1 cellular context compared by ENCODE assay signal in the genomic region with DNA sequence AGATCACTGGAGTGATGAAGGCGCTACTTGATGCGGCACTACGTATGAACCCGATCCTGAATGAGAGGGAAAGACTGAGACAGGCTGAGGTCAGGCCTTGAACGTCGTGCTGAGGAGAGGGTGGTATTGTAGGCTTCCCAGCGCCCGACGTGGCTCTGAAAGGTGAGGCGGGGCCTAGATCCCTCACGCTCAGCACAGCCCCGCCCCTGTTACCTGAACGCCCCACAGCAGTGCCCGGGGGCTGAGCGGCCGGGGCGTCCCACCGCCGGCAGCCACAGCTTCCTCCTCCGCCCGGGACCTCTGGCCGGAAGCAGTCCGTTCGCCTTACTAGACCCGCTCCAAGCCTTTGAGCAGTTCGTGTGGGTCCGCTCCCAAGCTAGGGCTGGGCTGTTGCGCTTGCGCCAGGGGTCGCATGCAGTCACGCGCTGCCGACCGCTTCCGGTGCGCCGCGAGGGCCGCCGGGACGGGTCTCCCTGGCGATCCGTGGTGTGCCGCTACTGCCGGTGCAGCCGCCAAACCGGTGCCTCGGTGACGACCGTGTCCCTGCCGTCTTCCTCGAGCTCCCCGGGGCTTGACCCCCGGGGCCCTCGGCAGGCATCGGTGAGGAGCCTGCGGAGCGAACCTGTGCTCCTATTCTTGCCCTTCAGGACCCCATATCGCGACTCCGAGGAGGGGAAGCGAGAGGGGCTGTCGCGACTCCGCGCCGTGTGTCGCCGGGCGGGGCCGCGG.
TF ChIP-seq lines count a peak whose summit lies in the region.

A gene with protein sequence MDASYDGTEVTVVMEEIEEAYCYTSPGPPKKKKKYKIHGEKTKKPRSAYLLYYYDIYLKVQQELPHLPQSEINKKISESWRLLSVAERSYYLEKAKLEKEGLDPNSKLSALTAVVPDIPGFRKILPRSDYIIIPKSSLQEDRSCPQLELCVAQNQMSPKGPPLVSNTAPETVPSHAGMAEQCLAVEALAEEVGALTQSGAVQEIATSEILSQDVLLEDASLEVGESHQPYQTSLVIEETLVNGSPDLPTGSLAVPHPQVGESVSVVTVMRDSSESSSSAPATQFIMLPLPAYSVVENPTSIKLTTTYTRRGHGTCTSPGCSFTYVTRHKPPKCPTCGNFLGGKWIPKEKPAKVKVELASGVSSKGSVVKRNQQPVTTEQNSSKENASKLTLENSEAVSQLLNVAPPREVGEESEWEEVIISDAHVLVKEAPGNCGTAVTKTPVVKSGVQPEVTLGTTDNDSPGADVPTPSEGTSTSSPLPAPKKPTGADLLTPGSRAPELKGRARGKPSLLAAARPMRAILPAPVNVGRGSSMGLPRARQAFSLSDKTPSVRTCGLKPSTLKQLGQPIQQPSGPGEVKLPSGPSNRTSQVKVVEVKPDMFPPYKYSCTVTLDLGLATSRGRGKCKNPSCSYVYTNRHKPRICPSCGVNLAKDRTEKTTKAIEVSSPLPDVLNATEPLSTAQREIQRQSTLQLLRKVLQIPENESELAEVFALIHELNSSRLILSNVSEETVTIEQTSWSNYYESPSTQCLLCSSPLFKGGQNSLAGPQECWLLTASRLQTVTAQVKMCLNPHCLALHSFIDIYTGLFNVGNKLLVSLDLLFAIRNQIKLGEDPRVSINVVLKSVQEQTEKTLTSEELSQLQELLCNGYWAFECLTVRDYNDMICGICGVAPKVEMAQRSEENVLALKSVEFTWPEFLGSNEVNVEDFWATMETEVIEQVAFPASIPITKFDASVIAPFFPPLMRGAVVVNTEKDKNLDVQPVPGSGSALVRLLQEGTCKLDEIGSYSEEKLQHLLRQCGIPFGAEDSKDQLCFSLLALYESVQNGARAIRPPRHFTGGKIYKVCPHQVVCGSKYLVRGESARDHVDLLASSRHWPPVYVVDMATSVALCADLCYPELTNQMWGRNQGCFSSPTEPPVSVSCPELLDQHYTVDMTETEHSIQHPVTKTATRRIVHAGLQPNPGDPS (N-terminal part only) (plus strand): TSS at position 479 of the 729 bp plus-strand sequence. CDS start 4,114 bp downstream, outside the sequence.
A gene (minus strand): TSS at position 394 of the 729 bp plus-strand sequence. CDS start 4,306 bp downstream, outside the sequence.

TF ChIP-seq in H1, 55 proteins besides CTCF, POLR2A, EP300 and RAD21 (continues in another document):
- TF ChIP-seq, protein P1, sequence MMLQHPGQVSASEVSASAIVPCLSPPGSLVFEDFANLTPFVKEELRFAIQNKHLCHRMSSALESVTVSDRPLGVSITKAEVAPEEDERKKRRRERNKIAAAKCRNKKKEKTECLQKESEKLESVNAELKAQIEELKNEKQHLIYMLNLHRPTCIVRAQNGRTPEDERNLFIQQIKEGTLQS (IDR thresholded peaks at IDR 0.05; ENCODE audit: insufficient read depth, low read depth, low read length): peak; percentile 80
- TF ChIP-seq SP2 (IDR thresholded peaks at IDR 0.05; ENCODE audit: low read length) (no peak), MAFK (IDR thresholded peaks at IDR 0.05; ENCODE audit: low read depth, low read length) (no peak), TAF1 (IDR thresholded peaks at IDR 0.05; ENCODE audit: low read depth, low read length) (peak; percentile 87), PHF8 (conservative IDR thresholded peaks at IDR 0.05; ENCODE audit: low read depth, low read length) (peak; percentile 96), KDM5A (IDR thresholded peaks at IDR 0.05; ENCODE audit: low read length) (peak; percentile 30; the same call in 1 of the 2 replicates), SAP30 (IDR thresholded peaks at IDR 0.05; ENCODE audit: insufficient read depth, insufficient replicate concordance, low read length) (peak; percentile 60), EGR1 (IDR thresholded peaks at IDR 0.05; ENCODE audit: borderline replicate concordance, low read depth, low read length) (no peak), GTF2F1 (IDR thresholded peaks at IDR 0.05; ENCODE audit: borderline replicate concordance, low read depth, low read length) (0 out of 2 replicates have a peak, but pooled peaks have one; percentile 29), EZH2 (IDR thresholded peaks at IDR 0.05; ENCODE audit: low read depth, low read length, severe bottlenecking) (no peak), SUZ12 (IDR thresholded peaks at IDR 0.05; ENCODE audit: low read length) (no peak), TBP (IDR thresholded peaks at IDR 0.05; ENCODE audit: low read depth, low read length) (peak; percentile 77), NANOG (IDR thresholded peaks at IDR 0.05; ENCODE audit: insufficient read depth, low read depth, low read length, poor library complexity, severe bottlenecking) (no peak), CHD1 (IDR thresholded peaks at IDR 0.05; ENCODE audit: low read depth, low read length) (no peak), CEBPB (IDR thresholded peaks at IDR 0.05; ENCODE audit: low read depth, low read length) (no peak), RBBP5 (IDR thresholded peaks at IDR 0.05; ENCODE audit: borderline replicate concordance, low read depth, low read length) (peak; percentile 71; the same call in 1 of the 2 replicates), GABPA (IDR thresholded peaks at IDR 0.05; ENCODE audit: borderline replicate concordance, insufficient read depth, low read length) (peak; percentile 97), JUND (IDR thresholded peaks at IDR 0.05; ENCODE audit: low read length) (no peak), TCF12 (IDR thresholded peaks at IDR 0.05; ENCODE audit: low read depth, low read length) (no peak), SRF (IDR thresholded peaks at IDR 0.05; ENCODE audit: low read depth, low read length) (no peak; the same call in 1 of the 2 replicates), HDAC2 (IDR thresholded peaks at IDR 0.05; ENCODE audit: borderline replicate concordance in 1 of 2, low read depth in 2 of 2, low read length in 2 of 2) (no peak), CREB1 (IDR thresholded peaks at IDR 0.05) (peak; percentile 95), SP1 (IDR thresholded peaks at IDR 0.05; ENCODE audit: low read depth, low read length) (no peak), CTBP2 (IDR thresholded peaks at IDR 0.05; ENCODE audit: borderline replicate concordance, insufficient read depth, insufficient read length, low read length) (no peak), CBX8 (IDR thresholded peaks at IDR 0.05; ENCODE audit: borderline replicate concordance, low read depth, low read length) (no peak), CBX5 (IDR thresholded peaks at IDR 0.05; ENCODE audit: low read depth, low read length) (no peak), YY1 (IDR thresholded peaks at IDR 0.05; ENCODE audit: low read depth, low read length) (no peak), RXRA (IDR thresholded peaks at IDR 0.05; ENCODE audit: insufficient read depth, low read depth, low read length) (no peak), SIRT6 (IDR thresholded peaks at IDR 0.05; ENCODE audit: low read length) (no peak), RFX5 (IDR thresholded peaks at IDR 0.05; ENCODE audit: borderline replicate concordance, low read depth, low read length) (no peak), KDM4A (IDR thresholded peaks at IDR 0.05; ENCODE audit: low read depth, low read length, severe bottlenecking) (peak; percentile 75), POLR2AphosphoS5 (IDR thresholded peaks at IDR 0.05; ENCODE audit: low read depth, low read length) (no peak; the same call in 1 of the 2 replicates), FOSL1 (IDR thresholded peaks at IDR 0.05; ENCODE audit: insufficient read depth, low read depth, low read length) (no peak), JUN (IDR thresholded peaks at IDR 0.05; ENCODE audit: low read depth, low read length) (no peak), RNF2 (IDR thresholded peaks at IDR 0.05; ENCODE audit: borderline replicate concordance, low read depth, low read length, missing control alignments, poor library complexity, severe bottlenecking) (no peak), SP4 (IDR thresholded peaks at IDR 0.05; ENCODE audit: low read length) (peak; percentile 75), ZNF274 (IDR thresholded peaks at IDR 0.05; ENCODE audit: borderline replicate concordance, extremely low read depth, low read length) (no peak), BCL11A (IDR thresholded peaks at IDR 0.05; ENCODE audit: low read depth in 2 of 2, low read length in 2 of 2) (no peak), BACH1 (IDR thresholded peaks at IDR 0.05; ENCODE audit: low read length) (peak; percentile 99), KDM1A (IDR thresholded peaks at IDR 0.05; ENCODE audit: borderline replicate concordance, low read length) (no peak), SIX5 (IDR thresholded peaks at IDR 0.05; ENCODE audit: low read depth, low read length) (no peak), ASH2L (IDR thresholded peaks at IDR 0.05; ENCODE audit: low read length) (peak; percentile 86), HDAC6 (IDR thresholded peaks at IDR 0.05; ENCODE audit: low read depth, low read length) (no peak), BRCA1 (IDR thresholded peaks at IDR 0.05; ENCODE audit: low read depth, low read length) (no peak), CHD2 (IDR thresholded peaks at IDR 0.05; ENCODE audit: low read length) (no peak; the same call in 1 of the 2 replicates), NRF1 (IDR thresholded peaks at IDR 0.05; ENCODE audit: low read depth, low read length) (peak; percentile 78), TEAD4 (IDR thresholded peaks at IDR 0.05; ENCODE audit: low read depth, low read length) (no peak), POU5F1 (IDR thresholded peaks at IDR 0.05; ENCODE audit: low read depth, low read length) (no peak), TAF7 (optimal IDR thresholded peaks at IDR 0.05; ENCODE audit: borderline replicate concordance, low read depth, low read length) (peak; percentile 58), SIN3A (conservative IDR thresholded peaks at IDR 0.05 in 1 of 2, IDR thresholded peaks at IDR 0.05 in 1 of 2; ENCODE audit: low read depth in 1 of 2, low read length in 2 of 2) (peak in 1 of 2 experiments; percentile 71; a peak in 2 of 4 replicates)
- TF ChIP-seq, protein P2, sequence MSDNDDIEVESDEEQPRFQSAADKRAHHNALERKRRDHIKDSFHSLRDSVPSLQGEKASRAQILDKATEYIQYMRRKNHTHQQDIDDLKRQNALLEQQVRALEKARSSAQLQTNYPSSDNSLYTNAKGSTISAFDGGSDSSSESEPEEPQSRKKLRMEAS (IDR thresholded peaks at IDR 0.05): peak; percentile 79
- TF ChIP-seq, protein P3, sequence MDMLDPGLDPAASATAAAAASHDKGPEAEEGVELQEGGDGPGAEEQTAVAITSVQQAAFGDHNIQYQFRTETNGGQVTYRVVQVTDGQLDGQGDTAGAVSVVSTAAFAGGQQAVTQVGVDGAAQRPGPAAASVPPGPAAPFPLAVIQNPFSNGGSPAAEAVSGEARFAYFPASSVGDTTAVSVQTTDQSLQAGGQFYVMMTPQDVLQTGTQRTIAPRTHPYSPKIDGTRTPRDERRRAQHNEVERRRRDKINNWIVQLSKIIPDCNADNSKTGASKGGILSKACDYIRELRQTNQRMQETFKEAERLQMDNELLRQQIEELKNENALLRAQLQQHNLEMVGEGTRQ (IDR thresholded peaks at IDR 0.05; ENCODE audit: low read length): peak; percentile 86
- TF ChIP-seq, protein P4, sequence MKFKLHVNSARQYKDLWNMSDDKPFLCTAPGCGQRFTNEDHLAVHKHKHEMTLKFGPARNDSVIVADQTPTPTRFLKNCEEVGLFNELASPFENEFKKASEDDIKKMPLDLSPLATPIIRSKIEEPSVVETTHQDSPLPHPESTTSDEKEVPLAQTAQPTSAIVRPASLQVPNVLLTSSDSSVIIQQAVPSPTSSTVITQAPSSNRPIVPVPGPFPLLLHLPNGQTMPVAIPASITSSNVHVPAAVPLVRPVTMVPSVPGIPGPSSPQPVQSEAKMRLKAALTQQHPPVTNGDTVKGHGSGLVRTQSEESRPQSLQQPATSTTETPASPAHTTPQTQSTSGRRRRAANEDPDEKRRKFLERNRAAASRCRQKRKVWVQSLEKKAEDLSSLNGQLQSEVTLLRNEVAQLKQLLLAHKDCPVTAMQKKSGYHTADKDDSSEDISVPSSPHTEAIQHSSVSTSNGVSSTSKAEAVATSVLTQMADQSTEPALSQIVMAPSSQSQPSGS (IDR thresholded peaks at IDR 0.05; ENCODE audit: low read length): no peak
- TF ChIP-seq, protein P5, sequence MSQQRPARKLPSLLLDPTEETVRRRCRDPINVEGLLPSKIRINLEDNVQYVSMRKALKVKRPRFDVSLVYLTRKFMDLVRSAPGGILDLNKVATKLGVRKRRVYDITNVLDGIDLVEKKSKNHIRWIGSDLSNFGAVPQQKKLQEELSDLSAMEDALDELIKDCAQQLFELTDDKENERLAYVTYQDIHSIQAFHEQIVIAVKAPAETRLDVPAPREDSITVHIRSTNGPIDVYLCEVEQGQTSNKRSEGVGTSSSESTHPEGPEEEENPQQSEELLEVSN (IDR thresholded peaks at IDR 0.05): peak; percentile 69
